ENCODE assay signal across 1 cellular context in genomic region chr11:112285918-112286317, GRCh38.
TF ChIP-seq lines count a peak whose summit lies in the region.

No MANE protein-coding gene starts in this region.

TF ChIP-seq in K562, 482 proteins besides CTCF, POLR2A, EP300 and RAD21 (continued from another document):
- TF ChIP-seq ELK3 (CRISPR knock-in tag; IDR thresholded peaks at IDR 0.05) (no peak), TEAD1 (CRISPR knock-in tag; IDR thresholded peaks at IDR 0.05) (no peak), KLF6 (CRISPR knock-in tag; IDR thresholded peaks at IDR 0.05; ENCODE audit: borderline replicate concordance) (no peak), ZNF184 (CRISPR knock-in tag; IDR thresholded peaks at IDR 0.05) (no peak), NFXL1 (CRISPR knock-in tag; IDR thresholded peaks at IDR 0.05) (no peak), BRCA1 (IDR thresholded peaks at IDR 0.05) (no peak), BRCA1 (CRISPR knock-in tag; IDR thresholded peaks at IDR 0.05) (no peak), NR4A1 (CRISPR knock-in tag; IDR thresholded peaks at IDR 0.05) (no peak), NR4A1 (tag; IDR thresholded peaks at IDR 0.05) (no peak)
